In genomic region chr2:80303006-80303741, GRCh38 we compare ENCODE assay signal across 12 cellular contexts. TPM values are rescaled to one million over a fixed set of nuclear protein-coding genes. Genes with fewer than 3 reads are reported as not detected.
DNase-seq lines count a peak whose midpoint lies in the region; TF ChIP-seq lines count a peak whose summit lies in the region.
"Had no signal": no experiment of that assay in that cellular context is flagged by ENCODE, and none has a peak within 500 bp of the region (broad histone marks: within the 10 kb centered on the region; RNA-seq: fewer than 3 reads in every experiment).

No MANE protein-coding gene starts in this region.

- 1 to 4% methylated on average over 32 to 48 of the region's 58 CpGs for WGBS in thyroid gland, 2 donors

- H3K36me3 ChIP-seq in mucosa of rectum (ENCODE audit: control insufficient read depth in 2 of 2, insufficient read depth in 2 of 2, low read length in 2 of 2) = no peaks in the 10 kb centered on the region
- H3K36me3 ChIP-seq in thyroid gland = no peaks in the 10 kb centered on the region

- peak overlapping the region; percentile 90 for H3K4me3 Mint-ChIP-seq in glutamatergic neuron (ENCODE audit: unreplicated experiment)
- H3K4me3 Mint-ChIP-seq in activated T-cell treated with anti-CD3 and anti-CD28 coated beads, Interleukin-2, amount 50 U/mL, for 24 hours = no peak overlapping the region
- H3K4me3 Mint-ChIP-seq: stimulated activated naive CD8-positive, alpha-beta T cell treated with anti-CD3 and anti-CD28 coated beads, Interleukin-15, amount 100 ng/mL, for 72 hours had no signal

- peaks cover 14% of the 10 kb centered on the region for H3K9me3 Mint-ChIP-seq in glutamatergic neuron (ENCODE audit: unreplicated experiment)
- H3K9me3 Mint-ChIP-seq in activated T-cell treated with anti-CD3 and anti-CD28 coated beads, Interleukin-2, amount 50 U/mL, for 24 hours = peaks cover 4% of the 10 kb centered on the region

- DNase-seq in NCI-H748 (lab: John Stamatoyannopoulos, UW; ENCODE audit: unreplicated experiment) (peak; percentile 60), NCI-H748 treated with DMSO at 0.1 percent for 48 hours (lab: John Stamatoyannopoulos, UW) (no peak), glutamatergic neuron (peak; percentile 64), thyroid gland (peak; percentile 23 to 40), HCEC 1CT (no peak), NCI-H2196 treated with DMSO at 0.1 percent for 48 hours (lab: John Stamatoyannopoulos, UW; ENCODE audit: unreplicated experiment) (no peak)
- DNase-seq in activated T-cell treated with anti-CD3 and anti-CD28 coated beads, Interleukin-2, amount 50 U/mL, for 24 hours = no peak
- DNase-seq: NCI-H446; stimulated activated naive CD8-positive, alpha-beta T cell treated with anti-CD3 and anti-CD28 coated beads, Interleukin-15, amount 100 ng/mL, for 72 hours had no signal

- H3K9ac ChIP-seq in mucosa of rectum (ENCODE audit: low read depth in 1 of 2, low read length in 2 of 2) = no peak overlapping the region

- intact Hi-C loops in thyroid gland (cut with DNase I) = no loop called here

- H3K27ac ChIP-seq in mucosa of rectum (ENCODE audit: low read depth in 2 of 2, low read length in 2 of 2) (no peak overlapping the region), thyroid gland (no peak overlapping the region)
- H3K27ac ChIP-seq: 22Rv1 had no signal

- H3K27me3 ChIP-seq in mucosa of rectum (ENCODE audit: control insufficient read depth in 2 of 2, insufficient read depth in 2 of 2, low read length in 2 of 2) (peaks cover 36 to 41% of the 10 kb centered on the region in 2 donors), thyroid gland (no peaks in the 10 kb centered on the region)

- peaks cover 23% of the 10 kb centered on the region for H3K4me1 Mint-ChIP-seq in glutamatergic neuron (ENCODE audit: low read depth, unreplicated experiment)
- H3K4me1 Mint-ChIP-seq in activated T-cell treated with anti-CD3 and anti-CD28 coated beads, Interleukin-2, amount 50 U/mL, for 24 hours (ENCODE audit: low read depth) = no peaks in the 10 kb centered on the region
- H3K4me1 Mint-ChIP-seq: stimulated activated naive CD8-positive, alpha-beta T cell treated with anti-CD3 and anti-CD28 coated beads, Interleukin-15, amount 100 ng/mL, for 72 hours had no signal

- H3K36me3 Mint-ChIP-seq in glutamatergic neuron (ENCODE audit: unreplicated experiment) = no peaks in the 10 kb centered on the region
- H3K36me3 Mint-ChIP-seq in activated T-cell treated with anti-CD3 and anti-CD28 coated beads, Interleukin-2, amount 50 U/mL, for 24 hours (ENCODE audit: low read depth) = no peaks in the 10 kb centered on the region

- H3K4me3 ChIP-seq in mucosa of rectum (ENCODE audit: low read length in 2 of 2) (peak overlapping the region; percentile 37 to 43), thyroid gland (replicated peaks in 1 of 3) (peak overlapping the region in 1 of 3 donors; percentile 20)

- no peak for TF ChIP-seq CTCF in glutamatergic neuron (IDR thresholded peaks at IDR 0.05; ENCODE audit: partially characterized antibody, unreplicated experiment)
- no peak for TF ChIP-seq CTCF in thyroid gland (IDR thresholded peaks at IDR 0.05)

- H3K9me3 ChIP-seq in mucosa of rectum (ENCODE audit: control insufficient read depth in 2 of 2, low read length in 2 of 2) (no peaks in the 10 kb centered on the region), thyroid gland (no peaks in the 10 kb centered on the region)

- H3K27ac Mint-ChIP-seq in glutamatergic neuron (ENCODE audit: unreplicated experiment) = peak overlapping the region; percentile 31
- H3K27ac Mint-ChIP-seq in activated T-cell treated with anti-CD3 and anti-CD28 coated beads, Interleukin-2, amount 50 U/mL, for 24 hours = no peak overlapping the region
- H3K27ac Mint-ChIP-seq: stimulated activated naive CD8-positive, alpha-beta T cell treated with anti-CD3 and anti-CD28 coated beads, Interleukin-15, amount 100 ng/mL, for 72 hours had no signal

- peaks cover 22% of the 10 kb centered on the region for H3K27me3 Mint-ChIP-seq in glutamatergic neuron (ENCODE audit: unreplicated experiment)
- peaks cover 61% of the 10 kb centered on the region for H3K27me3 Mint-ChIP-seq in activated T-cell treated with anti-CD3 and anti-CD28 coated beads, Interleukin-2, amount 50 U/mL, for 24 hours

- no peaks in the 10 kb centered on the region for H3K4me1 ChIP-seq in mucosa of rectum (ENCODE audit: control insufficient read depth in 2 of 2, insufficient read depth in 2 of 2, low read length in 2 of 2)
- peaks cover 8 to 21% of the 10 kb centered on the region in 2 donors for H3K4me1 ChIP-seq in thyroid gland

- no peak for TF ChIP-seq POLR2A in thyroid gland (IDR thresholded peaks at IDR 0.05)

RNA-seq across cellular contexts. Expression of gene LRRTM1, which starts 1.4 kb away (rescaled TPM):
- 3.8 TPM for total RNA-seq in glutamatergic neuron (ENCODE audit: unreplicated experiment)
- total RNA-seq in thyroid gland = 1 to 10 TPM in 2 of 4 donors, not detected in 2; 1.2 to 1.5 TPM
- total RNA-seq: HepG2 had no signal

Comparison
In these comparisons a context has a peak if more than half of its experiments do, and no peak if none do; other contexts are left out.
1. DNase-seq: peak in NCI-H748 (single experiment), glutamatergic neuron (single experiment) and thyroid gland (2 of 2); none in NCI-H748 treated with DMSO at 0.1 percent for 48 hours (single experiment), activated T-cell treated with anti-CD3 and anti-CD28 coated beads, Interleukin-2, amount 50 U/mL, for 24 hours (single experiment), HCEC 1CT (single experiment) and NCI-H2196 treated with DMSO at 0.1 percent for 48 hours (single experiment).